In the genomic region with DNA sequence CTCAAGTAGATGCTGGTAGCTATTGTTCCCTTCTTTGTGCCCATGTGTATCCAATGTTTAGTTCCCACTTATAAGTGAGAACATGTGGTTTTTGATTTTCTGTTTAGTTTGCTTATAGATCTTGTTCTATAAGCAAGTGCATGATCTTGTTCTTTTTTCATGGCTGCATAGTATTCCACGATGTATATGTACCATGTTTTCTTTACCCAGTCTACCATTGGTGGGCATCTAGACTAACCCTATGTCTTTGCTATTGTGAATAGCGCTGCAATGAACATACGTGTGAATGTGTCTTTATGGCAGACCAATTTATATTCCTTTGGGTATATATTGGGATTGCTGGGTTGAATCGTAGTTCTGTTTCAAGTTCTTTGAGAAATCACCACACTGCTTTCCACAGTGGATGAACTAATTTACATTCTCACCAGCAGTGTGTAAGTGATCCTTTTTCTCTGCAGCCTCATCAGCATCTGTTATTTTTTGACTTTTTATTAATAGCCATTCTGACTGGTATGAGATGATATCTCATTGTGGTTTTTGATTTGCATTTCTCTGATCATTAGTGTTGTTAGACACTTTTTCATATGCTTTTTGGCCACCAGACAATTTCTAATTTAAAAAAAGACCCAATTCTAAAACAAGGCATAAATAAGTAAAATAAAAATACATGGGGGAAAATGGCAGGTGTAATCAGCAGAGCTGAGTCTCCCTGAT, we compare ENCODE assay signal across 19 cellular contexts. TPM values are rescaled to one million over a fixed set of nuclear protein-coding genes. Genes with fewer than 3 reads are reported as not detected.
DNase-seq lines count a peak whose midpoint lies in the region; ATAC-seq and TF ChIP-seq lines count a peak whose summit lies in the region.
"Had no signal": no experiment of that assay in that cellular context is flagged by ENCODE, and none has a peak within 500 bp of the region (broad histone marks: within the 10 kb centered on the region; RNA-seq: fewer than 3 reads in every experiment).

No MANE protein-coding gene starts in this region.

- no peak overlapping the region for H3K4me3 Mint-ChIP-seq in WTC11
- H3K4me3 Mint-ChIP-seq: CD4-positive, CD25-positive, alpha-beta regulatory T cell; CD8-positive, alpha-beta memory T cell; H9 had no signal

- H3K36me3 ChIP-seq in BLaER1 treated with 17β-estradiol and CSF1 and Interleukin-3, amounts not matched to agents 10 nM and 100 nM = peaks cover 0 to 79% (median 0%) of the 10 kb centered on the region in 11 experiments; a peak in 5 of 22 replicates

- H3K9me3 Mint-ChIP-seq in WTC11 = peaks cover 11% of the 10 kb centered on the region

- peaks cover 0 to 36% (median 0%) of the 10 kb centered on the region in 11 experiments; a peak in 3 of 22 replicates for H4K20me1 ChIP-seq in BLaER1 treated with 17β-estradiol and CSF1 and Interleukin-3, amounts not matched to agents 10 nM and 100 nM

- peak; percentile 76 for DNase-seq in NAMALWA (ENCODE audit: low spot score)
- DNase-seq in WTC11 (ENCODE audit: low spot score) = no peak
- no peak for DNase-seq in activated T-cell treated with anti-CD3 and anti-CD28 coated beads, Interleukin-2, amount 50 U/mL, for 1 hour
- no peak for DNase-seq in SK-N-DZ (ENCODE audit: low spot score)
- DNase-seq: 8988T; C1 segment of cervical spinal cord; CD4-positive, CD25-positive, alpha-beta regulatory T cell; CD8-positive, alpha-beta memory T cell; COR-L47; DMS 273 treated with DMSO at 0.1 percent for 48 hours; DMS53; DND-41; GOT3; H9 had no signal

- H3K4me2 ChIP-seq in BLaER1 treated with 17β-estradiol and CSF1 and Interleukin-3, amounts not matched to agents 10 nM and 100 nM = peak overlapping the region in 7 of 11 experiments; percentile 28 to 70 (median 56); a peak in 13 of 22 replicates

- no peak overlapping the region for H3K4me3 ChIP-seq in BLaER1 treated with 17β-estradiol and CSF1 and Interleukin-3, amounts not matched to agents 10 nM and 100 nM

- no peak overlapping the region for H3K9ac ChIP-seq in BLaER1 treated with 17β-estradiol and CSF1 and Interleukin-3, amounts not matched to agents 10 nM and 100 nM

- no peaks in the 10 kb centered on the region for H3K36me3 Mint-ChIP-seq in WTC11
- H3K36me3 Mint-ChIP-seq: CD4-positive, CD25-positive, alpha-beta regulatory T cell; CD8-positive, alpha-beta memory T cell had no signal

- no peak for TF ChIP-seq CTCF in WTC11 (IDR thresholded peaks at IDR 0.05)

- ATAC-seq in WTC11 (no peak), HG03196 (IDR thresholded peaks at IDR 0.05; ENCODE audit: unreplicated experiment) (no peak), HG02870 (IDR thresholded peaks at IDR 0.05; ENCODE audit: unreplicated experiment) (no peak)

- H3K27me3 ChIP-seq in BLaER1 treated with 17β-estradiol and CSF1 and Interleukin-3, amounts not matched to agents 10 nM and 100 nM = no peaks in the 10 kb centered on the region

- POLR2A ChIA-PET in WTC11 (lab: Charles Lee) = no interaction called here

- no peak overlapping the region for H3K27ac ChIP-seq in BLaER1 treated with 17β-estradiol and CSF1 and Interleukin-3, amounts not matched to agents 10 nM and 100 nM
- H3K27ac ChIP-seq: HL-60 had no signal

- peaks cover 17 to 31% (median 23%) of the 10 kb centered on the region in 11 experiments for H3K9me3 ChIP-seq in BLaER1 treated with 17β-estradiol and CSF1 and Interleukin-3, amounts not matched to agents 10 nM and 100 nM (replicated peaks in 1 of 11)

- peaks cover 8 to 51% (median 33%) of the 10 kb centered on the region in 10 experiments; a peak in 17 of 20 replicates for H3K4me1 ChIP-seq in BLaER1 treated with 17β-estradiol and CSF1 and Interleukin-3, amounts not matched to agents 10 nM and 100 nM

- H3K4me1 Mint-ChIP-seq in WTC11 = no peaks in the 10 kb centered on the region; the same call in 1 of the 2 replicates
- H3K4me1 Mint-ChIP-seq: CD8-positive, alpha-beta memory T cell had no signal

- H3K27me3 Mint-ChIP-seq in WTC11 (ENCODE audit: low read depth) = no peaks in the 10 kb centered on the region
- H3K27me3 Mint-ChIP-seq: CD4-positive, CD25-positive, alpha-beta regulatory T cell had no signal

- CTCF ChIA-PET in WTC11 (lab: Charles Lee) = no interaction called here

- H3K27ac Mint-ChIP-seq in WTC11 = no peak overlapping the region
- H3K27ac Mint-ChIP-seq: CD4-positive, CD25-positive, alpha-beta regulatory T cell; CD8-positive, alpha-beta memory T cell; H9 had no signal

TF ChIP-seq in WTC11, 78 proteins besides CTCF, POLR2A, EP300 and RAD21:
- TF ChIP-seq, protein P1, sequence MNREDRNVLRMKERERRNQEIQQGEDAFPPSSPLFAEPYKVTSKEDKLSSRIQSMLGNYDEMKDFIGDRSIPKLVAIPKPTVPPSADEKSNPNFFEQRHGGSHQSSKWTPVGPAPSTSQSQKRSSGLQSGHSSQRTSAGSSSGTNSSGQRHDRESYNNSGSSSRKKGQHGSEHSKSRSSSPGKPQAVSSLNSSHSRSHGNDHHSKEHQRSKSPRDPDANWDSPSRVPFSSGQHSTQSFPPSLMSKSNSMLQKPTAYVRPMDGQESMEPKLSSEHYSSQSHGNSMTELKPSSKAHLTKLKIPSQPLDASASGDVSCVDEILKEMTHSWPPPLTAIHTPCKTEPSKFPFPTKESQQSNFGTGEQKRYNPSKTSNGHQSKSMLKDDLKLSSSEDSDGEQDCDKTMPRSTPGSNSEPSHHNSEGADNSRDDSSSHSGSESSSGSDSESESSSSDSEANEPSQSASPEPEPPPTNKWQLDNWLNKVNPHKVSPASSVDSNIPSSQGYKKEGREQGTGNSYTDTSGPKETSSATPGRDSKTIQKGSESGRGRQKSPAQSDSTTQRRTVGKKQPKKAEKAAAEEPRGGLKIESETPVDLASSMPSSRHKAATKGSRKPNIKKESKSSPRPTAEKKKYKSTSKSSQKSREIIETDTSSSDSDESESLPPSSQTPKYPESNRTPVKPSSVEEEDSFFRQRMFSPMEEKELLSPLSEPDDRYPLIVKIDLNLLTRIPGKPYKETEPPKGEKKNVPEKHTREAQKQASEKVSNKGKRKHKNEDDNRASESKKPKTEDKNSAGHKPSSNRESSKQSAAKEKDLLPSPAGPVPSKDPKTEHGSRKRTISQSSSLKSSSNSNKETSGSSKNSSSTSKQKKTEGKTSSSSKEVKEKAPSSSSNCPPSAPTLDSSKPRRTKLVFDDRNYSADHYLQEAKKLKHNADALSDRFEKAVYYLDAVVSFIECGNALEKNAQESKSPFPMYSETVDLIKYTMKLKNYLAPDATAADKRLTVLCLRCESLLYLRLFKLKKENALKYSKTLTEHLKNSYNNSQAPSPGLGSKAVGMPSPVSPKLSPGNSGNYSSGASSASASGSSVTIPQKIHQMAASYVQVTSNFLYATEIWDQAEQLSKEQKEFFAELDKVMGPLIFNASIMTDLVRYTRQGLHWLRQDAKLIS (CRISPR knock-in tag; IDR thresholded peaks at IDR 0.05; ENCODE audit: borderline replicate concordance) = no peak
- TF ChIP-seq EMX1 (CRISPR knock-in tag; IDR thresholded peaks at IDR 0.05) (no peak), GTF2I (CRISPR knock-in tag; conservative IDR thresholded peaks at IDR 0.05) (peak; percentile 52; the same call in 1 of the 2 replicates), NFATC4 (CRISPR knock-in tag; IDR thresholded peaks at IDR 0.05) (no peak), OVOL2 (CRISPR knock-in tag; IDR thresholded peaks at IDR 0.05; ENCODE audit: borderline replicate concordance) (no peak), SMAD3 (CRISPR knock-in tag; IDR thresholded peaks at IDR 0.05; ENCODE audit: borderline replicate concordance) (no peak), ATF1 (CRISPR knock-in tag; IDR thresholded peaks at IDR 0.05) (no peak)
- TF ChIP-seq, protein P2, sequence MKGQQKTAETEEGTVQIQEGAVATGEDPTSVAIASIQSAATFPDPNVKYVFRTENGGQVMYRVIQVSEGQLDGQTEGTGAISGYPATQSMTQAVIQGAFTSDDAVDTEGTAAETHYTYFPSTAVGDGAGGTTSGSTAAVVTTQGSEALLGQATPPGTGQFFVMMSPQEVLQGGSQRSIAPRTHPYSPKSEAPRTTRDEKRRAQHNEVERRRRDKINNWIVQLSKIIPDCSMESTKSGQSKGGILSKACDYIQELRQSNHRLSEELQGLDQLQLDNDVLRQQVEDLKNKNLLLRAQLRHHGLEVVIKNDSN (CRISPR knock-in tag; IDR thresholded peaks at IDR 0.05) = no peak

RNA-seq across cellular contexts. Expression of a gene that starts 50.6 kb away (rescaled TPM):
- 0.55 to 0.96 TPM (median 0.66 TPM) in 3 replicates for total RNA-seq in WTC11 (2021)
- not detected in 2 replicates for polyA plus RNA-seq in SK-N-DZ (2014; cell fraction: cytosol; rRNA removed)
- polyA plus RNA-seq in SK-N-DZ (2014; cell fraction: nucleus; rRNA removed) = not detected in 2 replicates
- total RNA-seq: HT1080 had no signal
